ENCODE assay signal across 14 cellular contexts in genomic region chrX:109347618-109348017, GRCh38.
A peak's percentile ranks its signal among the peaks of the same experiment; 100 is the strongest.
DNase-seq lines count a peak whose midpoint lies in the region; ATAC-seq, FAIRE-seq and TF ChIP-seq lines count a peak whose summit lies in the region.
"Had no signal": no experiment of that assay in that cellular context is flagged by ENCODE, and none has a peak within 500 bp of the region (broad histone marks: within the 10 kb centered on the region; RNA-seq: fewer than 3 reads in every experiment).

No MANE protein-coding gene starts in this region.

- H3K27me3 Mint-ChIP-seq in CD14-positive monocyte (ENCODE audit: low read depth in 3 of 3), result peaks cover 0 to 2% (median 0%) of the 10 kb centered on the region in 3 donors
- H3K27me3 Mint-ChIP-seq: activated naive CD4-positive, alpha-beta T cell treated with anti-CD3 and anti-CD28 coated beads, Interleukin-2, amount 10 ng/mL, durations not matched to agents 7 days and 5 days had no signal

- H3K4me3 ChIP-seq in HUES6 (ENCODE audit: low read depth, low read length), result no peak overlapping the region
- H3K4me3 ChIP-seq in bronchial epithelial cell (ENCODE audit: low read depth, low read length), result no peak overlapping the region
- no peak overlapping the region for H3K4me3 ChIP-seq in lung
- H3K4me3 ChIP-seq: right lobe of liver had no signal

- no peaks in the 10 kb centered on the region for H3K36me3 ChIP-seq in HUES6 (ENCODE audit: control insufficient read depth, insufficient read depth, low read length)
- H3K36me3 ChIP-seq in bronchial epithelial cell (ENCODE audit: control insufficient read depth, insufficient read depth, low read length), result no peaks in the 10 kb centered on the region
- no peaks in the 10 kb centered on the region for H3K36me3 ChIP-seq in lung (ENCODE audit: control insufficient read depth in 2 of 2, insufficient read depth in 2 of 2, low read length in 2 of 2)
- H3K36me3 ChIP-seq: right lobe of liver had no signal

- WGBS in lung, 2 donors, result 22 to 24% methylated on average over 3 of the region's 3 CpGs

- H3K27ac ChIP-seq in HUES6 (ENCODE audit: low read depth, low read length), result peak overlapping the region; percentile 69; the same call in 1 of the 2 replicates
- H3K27ac ChIP-seq in lung (ENCODE audit: low read depth in 1 of 2, low read length in 1 of 2), result no peak overlapping the region
- H3K27ac ChIP-seq: right lobe of liver had no signal

- H3K36me3 Mint-ChIP-seq in CD14-positive monocyte, result no peaks in the 10 kb centered on the region
- H3K36me3 Mint-ChIP-seq: activated naive CD4-positive, alpha-beta T cell treated with anti-CD3 and anti-CD28 coated beads, Interleukin-2, amount 10 ng/mL, durations not matched to agents 7 days and 5 days had no signal

- H3K4me1 Mint-ChIP-seq in CD14-positive monocyte, result peaks cover 66% of the 10 kb centered on the region
- H3K4me1 Mint-ChIP-seq: activated naive CD4-positive, alpha-beta T cell treated with anti-CD3 and anti-CD28 coated beads, Interleukin-2, amount 10 ng/mL, durations not matched to agents 7 days and 5 days had no signal

- TF ChIP-seq CTCF in CD14-positive monocyte (IDR thresholded peaks at IDR 0.05), result no peak
- TF ChIP-seq CTCF in bronchial epithelial cell (IDR thresholded peaks at IDR 0.05; ENCODE audit: insufficient read depth, low read length, severe bottlenecking), result no peak
- no peak for TF ChIP-seq CTCF in lung (IDR thresholded peaks at IDR 0.05; ENCODE audit: control extremely low read depth, extremely low read depth)

- H3K27me3 ChIP-seq in HUES6 (ENCODE audit: control insufficient read depth, insufficient read depth, low read length), result peaks cover 11% of the 10 kb centered on the region; the same call in 1 of the 2 replicates
- no peaks in the 10 kb centered on the region for H3K27me3 ChIP-seq in bronchial epithelial cell (ENCODE audit: control insufficient read depth, insufficient read depth, low read length)
- H3K27me3 ChIP-seq in lung (ENCODE audit: control insufficient read depth, insufficient read depth), result no peaks in the 10 kb centered on the region
- H3K27me3 ChIP-seq: right lobe of liver had no signal

- DNase-seq in CD14-positive monocyte (ENCODE audit: low spot score) (no peak), bronchial epithelial cell (ENCODE audit: low read depth) (peak; percentile 62), lung (ENCODE audit: low spot score) (no peak), superior temporal gyrus (ENCODE audit: extremely low spot score) (no peak), cortex of kidney (lab: John Stamatoyannopoulos, UW) (no peak)
- DNase-seq in NK-92 treated with Interleukin-12 subunit alpha and Interleukin-12 subunit beta, amount 100 ng/mL, for 24 hours (lab: John Stamatoyannopoulos, UW), result no peak
- DNase-seq: activated CD4-positive, alpha-beta T cell treated with anti-CD3 and anti-CD28 coated beads for 1 hour; activated naive CD4-positive, alpha-beta T cell treated with anti-CD3 and anti-CD28 coated beads, Interleukin-2, amount 10 ng/mL, durations not matched to agents 7 days and 5 days; NCI-H1694 treated with DMSO at 0.1 percent for 48 hours; right lobe of liver had no signal

- no peak for FAIRE-seq in bronchial epithelial cell (lab: Jason Lieb, UNC)
- FAIRE-seq: D721Med had no signal

- peak overlapping the region; percentile 38 for H3K9ac ChIP-seq in HUES6 (ENCODE audit: low read length)

- ATAC-seq in lung (ENCODE audit: insufficient read depth, low FRiP score) (peak; percentile 28), GM21447 (IDR thresholded peaks at IDR 0.05; ENCODE audit: unreplicated experiment) (no peak)
- ATAC-seq: left lobe of liver had no signal

- peak overlapping the region; percentile 64 to 80 (median 74) for H3K27ac Mint-ChIP-seq in CD14-positive monocyte
- H3K27ac Mint-ChIP-seq: activated naive CD4-positive, alpha-beta T cell treated with anti-CD3 and anti-CD28 coated beads, Interleukin-2, amount 10 ng/mL, durations not matched to agents 7 days and 5 days had no signal

- intact Hi-C loops in CD14-positive monocyte (cut with micrococcal nuclease), result no loop called here

- no peaks in the 10 kb centered on the region for H3K9me3 ChIP-seq in HUES6 (ENCODE audit: control insufficient read depth, insufficient read depth, low read depth, low read length)
- no peaks in the 10 kb centered on the region for H3K9me3 ChIP-seq in lung (ENCODE audit: control insufficient read depth in 2 of 2, insufficient read depth in 1 of 2, low read length in 1 of 2)
- H3K9me3 ChIP-seq: right lobe of liver had no signal

- H3K4me1 ChIP-seq in HUES6 (ENCODE audit: control insufficient read depth, insufficient read depth, low read length) (peaks cover 12% of the 10 kb centered on the region), lung (ENCODE audit: control insufficient read depth in 2 of 2, insufficient read depth in 2 of 2, low read length in 2 of 2) (peaks cover 0 to 2% of the 10 kb centered on the region in 2 donors)

- no peak overlapping the region for H3K4me3 Mint-ChIP-seq in CD14-positive monocyte
- H3K4me3 Mint-ChIP-seq: activated naive CD4-positive, alpha-beta T cell treated with anti-CD3 and anti-CD28 coated beads, Interleukin-2, amount 10 ng/mL, durations not matched to agents 7 days and 5 days had no signal

- H3K9me3 Mint-ChIP-seq in CD14-positive monocyte, result peaks cover 0 to 3% (median 0%) of the 10 kb centered on the region in 7 donors
- H3K9me3 Mint-ChIP-seq: activated naive CD4-positive, alpha-beta T cell treated with anti-CD3 and anti-CD28 coated beads, Interleukin-2, amount 10 ng/mL, durations not matched to agents 7 days and 5 days had no signal
